ENCODE assay signal across 27 cellular contexts in genomic region chr4:164931551-164932324, GRCh38. TPM values are rescaled to one million over a fixed set of nuclear protein-coding genes. Genes with fewer than 3 reads are reported as not detected.
DNase-seq lines count a peak whose midpoint lies in the region; ATAC-seq and TF ChIP-seq lines count a peak whose summit lies in the region.
"Had no signal": no experiment of that assay in that cellular context is flagged by ENCODE, and none has a peak within 500 bp of the region (broad histone marks: within the 10 kb centered on the region; RNA-seq: fewer than 3 reads in every experiment).

No MANE protein-coding gene starts in this region.

- no peaks in the 10 kb centered on the region for H3K4me1 ChIP-seq in breast epithelium
- H3K4me1 ChIP-seq in SJSA1 (replicated peaks), result peaks cover 48% of the 10 kb centered on the region
- H3K4me1 ChIP-seq: spleen had no signal

- POLR2A ChIA-PET in MCF 10A (lab: Yijun Ruan, JAX), result interaction anchor here (1.1 kb wide), 1 partner anchor 9 kb away, joined by 3 read pairs; no protein-coding TSS in a partner anchor
- POLR2A ChIA-PET in activated CD8-positive, alpha-beta T cell treated with anti-CD3 and anti-CD28 coated beads, Interleukin-2, amount 10 ng/mL, durations not matched to agents 7 days and 5 days (lab: Charles Lee), result no interaction called here

- ATAC-seq in activated CD8-positive, alpha-beta T cell treated with anti-CD3 and anti-CD28 coated beads, Interleukin-2, amount 10 ng/mL, durations not matched to agents 7 days and 5 days, result no peak

- H3K4me3 Mint-ChIP-seq in MCF 10A (ENCODE audit: unreplicated experiment), result no peak overlapping the region
- no peak overlapping the region for H3K4me3 Mint-ChIP-seq in activated CD8-positive, alpha-beta T cell treated with anti-CD3 and anti-CD28 coated beads, Interleukin-2, amount 10 ng/mL, durations not matched to agents 7 days and 5 days
- H3K4me3 Mint-ChIP-seq: dendritic cell treated with granulocyte-macrophage colony-stimulating factor and Interleukin-4, amounts not matched to agents 40 ng/mL and 50 ng/mL, for 4 days; neural crest cell had no signal

- H3K4me1 Mint-ChIP-seq in MCF 10A (ENCODE audit: insufficient read depth, unreplicated experiment), result peaks cover 7% of the 10 kb centered on the region
- H3K4me1 Mint-ChIP-seq in activated CD8-positive, alpha-beta T cell treated with anti-CD3 and anti-CD28 coated beads, Interleukin-2, amount 10 ng/mL, durations not matched to agents 7 days and 5 days (ENCODE audit: low read depth), result no peaks in the 10 kb centered on the region
- H3K4me1 Mint-ChIP-seq: neural crest cell had no signal

- intact Hi-C loops in MCF 10A (cut with micrococcal nuclease) (no loop called here), breast epithelium (cut with DNase I; ENCODE audit: low total_unique reads) (no loop called here)

- H3K4me3 ChIP-seq in breast epithelium (no peak overlapping the region), SJSA1 (no peak overlapping the region)
- H3K4me3 ChIP-seq: spleen had no signal

- H3K27ac ChIP-seq in breast epithelium (no peak overlapping the region), SJSA1 (peak overlapping the region; percentile 87)
- H3K27ac ChIP-seq: spleen had no signal

- no peaks in the 10 kb centered on the region for H3K9me3 Mint-ChIP-seq in MCF 10A (ENCODE audit: unreplicated experiment)
- no peaks in the 10 kb centered on the region for H3K9me3 Mint-ChIP-seq in activated CD8-positive, alpha-beta T cell treated with anti-CD3 and anti-CD28 coated beads, Interleukin-2, amount 10 ng/mL, durations not matched to agents 7 days and 5 days (ENCODE audit: insufficient read depth)
- H3K9me3 Mint-ChIP-seq: activated T-helper 2 cell treated with anti-CD3 and anti-CD28 coated beads, Interferon-gamma antibody, Interleukin-2, Interleukin-4, amounts not matched to agents 10 μg/mL and 5 μg/mL and 100 μg/mL, durations not matched to agents 14 hours and 24 hours and 36 hours; neural crest cell had no signal

- H3K9me3 ChIP-seq in breast epithelium (no peaks in the 10 kb centered on the region), SJSA1 (replicated peaks) (no peaks in the 10 kb centered on the region)
- H3K9me3 ChIP-seq: spleen had no signal

- H3K27me3 Mint-ChIP-seq in MCF 10A (ENCODE audit: insufficient read depth, unreplicated experiment), result no peaks in the 10 kb centered on the region
- H3K27me3 Mint-ChIP-seq in activated CD8-positive, alpha-beta T cell treated with anti-CD3 and anti-CD28 coated beads, Interleukin-2, amount 10 ng/mL, durations not matched to agents 7 days and 5 days (ENCODE audit: low read depth), result no peaks in the 10 kb centered on the region
- H3K27me3 Mint-ChIP-seq: dendritic cell treated with granulocyte-macrophage colony-stimulating factor and Interleukin-4, amounts not matched to agents 40 ng/mL and 50 ng/mL, for 4 days had no signal

- H3K36me3 Mint-ChIP-seq in MCF 10A (ENCODE audit: insufficient read depth, unreplicated experiment), result no peaks in the 10 kb centered on the region
- H3K36me3 Mint-ChIP-seq in activated CD8-positive, alpha-beta T cell treated with anti-CD3 and anti-CD28 coated beads, Interleukin-2, amount 10 ng/mL, durations not matched to agents 7 days and 5 days (ENCODE audit: low read depth), result no peaks in the 10 kb centered on the region

- H3K27me3 ChIP-seq in breast epithelium (no peaks in the 10 kb centered on the region), SJSA1 (replicated peaks) (no peaks in the 10 kb centered on the region)
- H3K27me3 ChIP-seq: spleen had no signal

- TF ChIP-seq CTCF in MCF 10A (IDR thresholded peaks at IDR 0.05; ENCODE audit: unreplicated experiment) (no peak), breast epithelium (IDR thresholded peaks at IDR 0.05) (no peak)

- H3K27ac Mint-ChIP-seq in MCF 10A (ENCODE audit: low read depth, unreplicated experiment), result peak overlapping the region; percentile 40
- no peak overlapping the region for H3K27ac Mint-ChIP-seq in activated CD8-positive, alpha-beta T cell treated with anti-CD3 and anti-CD28 coated beads, Interleukin-2, amount 10 ng/mL, durations not matched to agents 7 days and 5 days
- H3K27ac Mint-ChIP-seq: activated T-helper 2 cell treated with anti-CD3 and anti-CD28 coated beads, Interferon-gamma antibody, Interleukin-2, Interleukin-4, amounts not matched to agents 10 μg/mL and 5 μg/mL and 100 μg/mL, durations not matched to agents 14 hours and 24 hours and 36 hours; dendritic cell treated with granulocyte-macrophage colony-stimulating factor and Interleukin-4, amounts not matched to agents 40 ng/mL and 50 ng/mL, for 4 days had no signal

- CTCF ChIA-PET in MCF 10A (lab: Yijun Ruan, JAX), result interaction anchor here (0.7 to 2.2 kb wide), 6 partner anchors 8 to 165 kb away, joined by 3 to 11 read pairs (median 4); no protein-coding TSS in a partner anchor
- CTCF ChIA-PET in activated CD8-positive, alpha-beta T cell treated with anti-CD3 and anti-CD28 coated beads, Interleukin-2, amount 10 ng/mL, durations not matched to agents 7 days and 5 days (lab: Charles Lee), result no interaction called here

- H3K36me3 ChIP-seq in breast epithelium, result no peaks in the 10 kb centered on the region
- no peaks in the 10 kb centered on the region for H3K36me3 ChIP-seq in SJSA1
- H3K36me3 ChIP-seq: spleen had no signal

- no peak for TF ChIP-seq POLR2A in breast epithelium (IDR thresholded peaks at IDR 0.05)

- no TSS peak for BruUV-seq in MCF 10A (replicated peaks; lab: Mats Ljungman, UMichigan)

- DNase-seq in MCF 10A (ENCODE audit: unreplicated experiment) (peak; percentile 32), breast epithelium (ENCODE audit: low spot score in 2 of 2) (no peak), SJSA1 (ENCODE audit: low read depth in 1 of 2, low spot score in 2 of 2) (peak; percentile 86 to 91), iPS-NIHi11 (ENCODE audit: low spot score) (peak; percentile 22), NCI-H446 (lab: John Stamatoyannopoulos, UW) (no peak)
- no peak for DNase-seq in activated CD8-positive, alpha-beta T cell treated with anti-CD3 and anti-CD28 coated beads, Interleukin-2, amount 10 ng/mL, durations not matched to agents 7 days and 5 days
- DNase-seq in activated naive CD4-positive, alpha-beta T cell treated with anti-CD3 and anti-CD28 coated beads, Interleukin-2, amount 50 U/mL, for 16 hours, result no peak
- no peak for DNase-seq in activated CD4-positive, alpha-beta T cell treated with anti-CD3 and anti-CD28 coated beads, Interleukin-2, amount 50 U/mL, for 4 hours
- DNase-seq: 8988T; activated CD4-positive, alpha-beta T cell treated with anti-CD3 and anti-CD28 coated beads for 1 hour; C1 segment of cervical spinal cord; DMS 273 treated with DMSO at 0.1 percent for 48 hours; hippocampal formation; KG1; NCI-H1092; NCI-H2081 treated with DMSO at 0.1 percent for 48 hours; NCI-H526 treated with DMSO at 0.1 percent for 48 hours; spleen; stimulated activated CD4-positive, alpha-beta T cell treated with anti-CD3 and anti-CD28 coated beads, Interleukin-4, amount 100 ng/mL, for 4 hours had no signal

RNA-seq across cellular contexts. Expression of gene TRIM61, which starts 45.7 kb away (rescaled TPM):
- total RNA-seq in MCF 10A (2022) (0.26 TPM in 1 of 2 replicates, not detected in the other), breast epithelium (under 1 TPM; 0.33 to 0.96 (median 0.44) TPM)
- total RNA-seq in SJSA1 (2014; rRNA removed; shearing (Covaris generic)), result not detected in 2 replicates
- 1 to 10 TPM; 1.0 to 1.8 TPM for total RNA-seq in activated CD8-positive, alpha-beta T cell treated with anti-CD3 and anti-CD28 coated beads, Interleukin-2, amount 10 ng/mL, durations not matched to agents 7 days and 5 days
- total RNA-seq: pulmonary artery endothelial cell had no signal

RNA-seq across cellular contexts. Expression of gene APELA, which starts 54.8 kb away (rescaled TPM):
- not detected in 2 replicates for total RNA-seq in MCF 10A (2022)
- 1 to 10 TPM in 1 of 3 donors, under 1 TPM in 1, not detected in 1; 0.73 to 2.0 TPM for total RNA-seq in breast epithelium
- total RNA-seq in SJSA1 (2014; rRNA removed; shearing (Covaris generic)), result 17.7 and 24.9 TPM in 2 replicates
- not detected for total RNA-seq in activated CD8-positive, alpha-beta T cell treated with anti-CD3 and anti-CD28 coated beads, Interleukin-2, amount 10 ng/mL, durations not matched to agents 7 days and 5 days
- total RNA-seq: activated T-helper 2 cell treated with anti-CD3 and anti-CD28 coated beads, Interferon-gamma antibody, Interleukin-2, Interleukin-4, amounts not matched to agents 10 μg/mL and 5 μg/mL and 100 μg/mL, durations not matched to agents 14 hours and 24 hours and 36 hours; bronchial epithelial cell; endothelial cell of umbilical vein; fibroblast of villous mesenchyme; pulmonary artery endothelial cell; spleen; ureter had no signal

Comparison
In these comparisons a context has a peak if more than half of its experiments do, and no peak if none do; other contexts are left out.
1. DNase-seq: peak in MCF 10A (single experiment), SJSA1 (2 of 2) and iPS-NIHi11 (single experiment); none in breast epithelium (0 of 2), NCI-H446 (0 of 2), activated CD8-positive, alpha-beta T cell treated with anti-CD3 and anti-CD28 coated beads, Interleukin-2, amount 10 ng/mL, durations not matched to agents 7 days and 5 days (single experiment), activated naive CD4-positive, alpha-beta T cell treated with anti-CD3 and anti-CD28 coated beads, Interleukin-2, amount 50 U/mL, for 16 hours (single experiment) and activated CD4-positive, alpha-beta T cell treated with anti-CD3 and anti-CD28 coated beads, Interleukin-2, amount 50 U/mL, for 4 hours (0 of 2).